2 cellular contexts compared by ENCODE assay signal in genomic region chr9:21935631-21936030, GRCh38.
TF ChIP-seq lines count a peak whose summit lies in the region.

No MANE protein-coding gene starts in this region.

TF ChIP-seq in GM23338, 12 proteins besides CTCF, POLR2A, EP300 and RAD21:
- TF ChIP-seq NANOG (IDR thresholded peaks at IDR 0.05; ENCODE audit: borderline replicate concordance) (no peak), EZH2 (IDR thresholded peaks at IDR 0.05; ENCODE audit: low read depth, unreplicated experiment) (no peak), EZH2phosphoT487 (IDR thresholded peaks at IDR 0.05; ENCODE audit: unreplicated experiment) (no peak), ETS1 (IDR thresholded peaks at IDR 0.05) (no peak), STAT1 (IDR thresholded peaks at IDR 0.05; ENCODE audit: unreplicated experiment) (no peak), ZNF114 (CRISPR knock-in tag; IDR thresholded peaks at IDR 0.05) (no peak), ZNF331 (CRISPR knock-in tag; IDR thresholded peaks at IDR 0.05; ENCODE audit: low read depth) (no peak), CREB1 (CRISPR knock-in tag; IDR thresholded peaks at IDR 0.05; ENCODE audit: low read depth) (no peak)
- TF ChIP-seq, protein P1, sequence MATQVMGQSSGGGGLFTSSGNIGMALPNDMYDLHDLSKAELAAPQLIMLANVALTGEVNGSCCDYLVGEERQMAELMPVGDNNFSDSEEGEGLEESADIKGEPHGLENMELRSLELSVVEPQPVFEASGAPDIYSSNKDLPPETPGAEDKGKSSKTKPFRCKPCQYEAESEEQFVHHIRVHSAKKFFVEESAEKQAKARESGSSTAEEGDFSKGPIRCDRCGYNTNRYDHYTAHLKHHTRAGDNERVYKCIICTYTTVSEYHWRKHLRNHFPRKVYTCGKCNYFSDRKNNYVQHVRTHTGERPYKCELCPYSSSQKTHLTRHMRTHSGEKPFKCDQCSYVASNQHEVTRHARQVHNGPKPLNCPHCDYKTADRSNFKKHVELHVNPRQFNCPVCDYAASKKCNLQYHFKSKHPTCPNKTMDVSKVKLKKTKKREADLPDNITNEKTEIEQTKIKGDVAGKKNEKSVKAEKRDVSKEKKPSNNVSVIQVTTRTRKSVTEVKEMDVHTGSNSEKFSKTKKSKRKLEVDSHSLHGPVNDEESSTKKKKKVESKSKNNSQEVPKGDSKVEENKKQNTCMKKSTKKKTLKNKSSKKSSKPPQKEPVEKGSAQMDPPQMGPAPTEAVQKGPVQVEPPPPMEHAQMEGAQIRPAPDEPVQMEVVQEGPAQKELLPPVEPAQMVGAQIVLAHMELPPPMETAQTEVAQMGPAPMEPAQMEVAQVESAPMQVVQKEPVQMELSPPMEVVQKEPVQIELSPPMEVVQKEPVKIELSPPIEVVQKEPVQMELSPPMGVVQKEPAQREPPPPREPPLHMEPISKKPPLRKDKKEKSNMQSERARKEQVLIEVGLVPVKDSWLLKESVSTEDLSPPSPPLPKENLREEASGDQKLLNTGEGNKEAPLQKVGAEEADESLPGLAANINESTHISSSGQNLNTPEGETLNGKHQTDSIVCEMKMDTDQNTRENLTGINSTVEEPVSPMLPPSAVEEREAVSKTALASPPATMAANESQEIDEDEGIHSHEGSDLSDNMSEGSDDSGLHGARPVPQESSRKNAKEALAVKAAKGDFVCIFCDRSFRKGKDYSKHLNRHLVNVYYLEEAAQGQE (IDR thresholded peaks at IDR 0.05; ENCODE audit: unreplicated experiment) = no peak
- TF ChIP-seq, protein P2, sequence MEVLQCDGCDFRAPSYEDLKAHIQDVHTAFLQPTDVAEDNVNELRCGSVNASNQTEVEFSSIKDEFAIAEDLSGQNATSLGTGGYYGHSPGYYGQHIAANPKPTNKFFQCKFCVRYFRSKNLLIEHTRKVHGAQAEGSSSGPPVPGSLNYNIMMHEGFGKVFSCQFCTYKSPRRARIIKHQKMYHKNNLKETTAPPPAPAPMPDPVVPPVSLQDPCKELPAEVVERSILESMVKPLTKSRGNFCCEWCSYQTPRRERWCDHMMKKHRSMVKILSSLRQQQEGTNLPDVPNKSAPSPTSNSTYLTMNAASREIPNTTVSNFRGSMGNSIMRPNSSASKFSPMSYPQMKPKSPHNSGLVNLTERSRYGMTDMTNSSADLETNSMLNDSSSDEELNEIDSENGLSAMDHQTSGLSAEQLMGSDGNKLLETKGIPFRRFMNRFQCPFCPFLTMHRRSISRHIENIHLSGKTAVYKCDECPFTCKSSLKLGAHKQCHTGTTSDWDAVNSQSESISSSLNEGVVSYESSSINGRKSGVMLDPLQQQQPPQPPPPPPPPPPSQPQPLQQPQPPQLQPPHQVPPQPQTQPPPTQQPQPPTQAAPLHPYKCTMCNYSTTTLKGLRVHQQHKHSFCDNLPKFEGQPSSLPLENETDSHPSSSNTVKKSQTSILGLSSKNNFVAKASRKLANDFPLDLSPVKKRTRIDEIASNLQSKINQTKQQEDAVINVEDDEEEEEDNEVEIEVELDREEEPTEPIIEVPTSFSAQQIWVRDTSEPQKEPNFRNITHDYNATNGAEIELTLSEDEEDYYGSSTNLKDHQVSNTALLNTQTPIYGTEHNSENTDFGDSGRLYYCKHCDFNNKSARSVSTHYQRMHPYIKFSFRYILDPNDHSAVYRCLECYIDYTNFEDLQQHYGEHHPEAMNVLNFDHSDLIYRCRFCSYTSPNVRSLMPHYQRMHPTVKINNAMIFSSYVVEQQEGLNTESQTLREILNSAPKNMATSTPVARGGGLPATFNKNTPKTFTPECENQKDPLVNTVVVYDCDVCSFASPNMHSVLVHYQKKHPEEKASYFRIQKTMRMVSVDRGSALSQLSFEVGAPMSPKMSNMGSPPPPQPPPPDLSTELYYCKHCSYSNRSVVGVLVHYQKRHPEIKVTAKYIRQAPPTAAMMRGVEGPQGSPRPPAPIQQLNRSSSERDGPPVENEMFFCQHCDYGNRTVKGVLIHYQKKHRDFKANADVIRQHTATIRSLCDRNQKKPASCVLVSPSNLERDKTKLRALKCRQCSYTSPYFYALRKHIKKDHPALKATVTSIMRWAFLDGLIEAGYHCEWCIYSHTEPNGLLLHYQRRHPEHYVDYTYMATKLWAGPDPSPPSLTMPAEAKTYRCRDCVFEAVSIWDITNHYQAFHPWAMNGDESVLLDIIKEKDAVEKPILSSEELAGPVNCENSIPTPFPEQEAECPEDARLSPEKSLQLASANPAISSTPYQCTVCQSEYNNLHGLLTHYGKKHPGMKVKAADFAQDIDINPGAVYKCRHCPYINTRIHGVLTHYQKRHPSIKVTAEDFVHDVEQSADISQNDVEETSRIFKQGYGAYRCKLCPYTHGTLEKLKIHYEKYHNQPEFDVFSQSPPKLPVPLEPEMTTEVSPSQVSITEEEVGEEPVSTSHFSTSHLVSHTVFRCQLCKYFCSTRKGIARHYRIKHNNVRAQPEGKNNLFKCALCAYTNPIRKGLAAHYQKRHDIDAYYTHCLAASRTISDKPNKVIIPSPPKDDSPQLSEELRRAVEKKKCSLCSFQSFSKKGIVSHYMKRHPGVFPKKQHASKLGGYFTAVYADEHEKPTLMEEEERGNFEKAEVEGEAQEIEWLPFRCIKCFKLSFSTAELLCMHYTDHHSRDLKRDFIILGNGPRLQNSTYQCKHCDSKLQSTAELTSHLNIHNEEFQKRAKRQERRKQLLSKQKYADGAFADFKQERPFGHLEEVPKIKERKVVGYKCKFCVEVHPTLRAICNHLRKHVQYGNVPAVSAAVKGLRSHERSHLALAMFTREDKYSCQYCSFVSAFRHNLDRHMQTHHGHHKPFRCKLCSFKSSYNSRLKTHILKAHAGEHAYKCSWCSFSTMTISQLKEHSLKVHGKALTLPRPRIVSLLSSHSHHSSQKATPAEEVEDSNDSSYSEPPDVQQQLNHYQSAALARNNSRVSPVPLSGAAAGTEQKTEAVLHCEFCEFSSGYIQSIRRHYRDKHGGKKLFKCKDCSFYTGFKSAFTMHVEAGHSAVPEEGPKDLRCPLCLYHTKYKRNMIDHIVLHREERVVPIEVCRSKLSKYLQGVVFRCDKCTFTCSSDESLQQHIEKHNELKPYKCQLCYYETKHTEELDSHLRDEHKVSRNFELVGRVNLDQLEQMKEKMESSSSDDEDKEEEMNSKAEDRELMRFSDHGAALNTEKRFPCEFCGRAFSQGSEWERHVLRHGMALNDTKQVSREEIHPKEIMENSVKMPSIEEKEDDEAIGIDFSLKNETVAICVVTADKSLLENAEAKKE (CRISPR knock-in tag; IDR thresholded peaks at IDR 0.05) = no peak

TF ChIP-seq in H1, 55 proteins besides CTCF, POLR2A, EP300 and RAD21:
- TF ChIP-seq CBX5 (IDR thresholded peaks at IDR 0.05; ENCODE audit: low read depth, low read length) (no peak), YY1 (IDR thresholded peaks at IDR 0.05; ENCODE audit: low read depth, low read length) (no peak), SIN3A (conservative IDR thresholded peaks at IDR 0.05 in 1 of 2, IDR thresholded peaks at IDR 0.05 in 1 of 2; ENCODE audit: low read depth in 1 of 2, low read length in 2 of 2) (no peak), SRF (IDR thresholded peaks at IDR 0.05; ENCODE audit: low read depth, low read length) (no peak), GTF2F1 (IDR thresholded peaks at IDR 0.05; ENCODE audit: borderline replicate concordance, low read depth, low read length) (no peak), SP2 (IDR thresholded peaks at IDR 0.05; ENCODE audit: low read length) (no peak), EZH2 (IDR thresholded peaks at IDR 0.05; ENCODE audit: low read depth, low read length, severe bottlenecking) (no peak), GABPA (IDR thresholded peaks at IDR 0.05; ENCODE audit: borderline replicate concordance, insufficient read depth, low read length) (no peak), KDM1A (IDR thresholded peaks at IDR 0.05; ENCODE audit: borderline replicate concordance, low read length) (no peak), POLR2AphosphoS5 (IDR thresholded peaks at IDR 0.05; ENCODE audit: low read depth, low read length) (no peak)
- TF ChIP-seq, protein P3, sequence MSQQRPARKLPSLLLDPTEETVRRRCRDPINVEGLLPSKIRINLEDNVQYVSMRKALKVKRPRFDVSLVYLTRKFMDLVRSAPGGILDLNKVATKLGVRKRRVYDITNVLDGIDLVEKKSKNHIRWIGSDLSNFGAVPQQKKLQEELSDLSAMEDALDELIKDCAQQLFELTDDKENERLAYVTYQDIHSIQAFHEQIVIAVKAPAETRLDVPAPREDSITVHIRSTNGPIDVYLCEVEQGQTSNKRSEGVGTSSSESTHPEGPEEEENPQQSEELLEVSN (IDR thresholded peaks at IDR 0.05) = no peak
- TF ChIP-seq, protein P4, sequence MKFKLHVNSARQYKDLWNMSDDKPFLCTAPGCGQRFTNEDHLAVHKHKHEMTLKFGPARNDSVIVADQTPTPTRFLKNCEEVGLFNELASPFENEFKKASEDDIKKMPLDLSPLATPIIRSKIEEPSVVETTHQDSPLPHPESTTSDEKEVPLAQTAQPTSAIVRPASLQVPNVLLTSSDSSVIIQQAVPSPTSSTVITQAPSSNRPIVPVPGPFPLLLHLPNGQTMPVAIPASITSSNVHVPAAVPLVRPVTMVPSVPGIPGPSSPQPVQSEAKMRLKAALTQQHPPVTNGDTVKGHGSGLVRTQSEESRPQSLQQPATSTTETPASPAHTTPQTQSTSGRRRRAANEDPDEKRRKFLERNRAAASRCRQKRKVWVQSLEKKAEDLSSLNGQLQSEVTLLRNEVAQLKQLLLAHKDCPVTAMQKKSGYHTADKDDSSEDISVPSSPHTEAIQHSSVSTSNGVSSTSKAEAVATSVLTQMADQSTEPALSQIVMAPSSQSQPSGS (IDR thresholded peaks at IDR 0.05; ENCODE audit: low read length) = no peak
